Comparison of ENCODE assay signal across 9 cellular contexts in genomic region chr5:147464211-147464610, GRCh38. TPM values are rescaled to one million over a fixed set of nuclear protein-coding genes. Genes with fewer than 3 reads are reported as not detected.
DNase-seq lines count a peak whose midpoint lies in the region; ATAC-seq, FAIRE-seq and TF ChIP-seq lines count a peak whose summit lies in the region.
"Had no signal": no experiment of that assay in that cellular context is flagged by ENCODE, and none has a peak within 500 bp of the region (broad histone marks: within the 10 kb centered on the region; RNA-seq: fewer than 3 reads in every experiment).

No MANE protein-coding gene starts in this region.

- H3K36me3 ChIP-seq in endodermal cell (ENCODE audit: control insufficient read depth, insufficient read depth, low read length): no peaks in the 10 kb centered on the region

- H3K27me3 ChIP-seq in endodermal cell (ENCODE audit: control insufficient read depth, insufficient read depth, low read length, poor library complexity, severe bottlenecking): peaks cover 9% of the 10 kb centered on the region

- TF ChIP-seq CTCF in GM12874 (IDR thresholded peaks at IDR 0.05; ENCODE audit: insufficient read depth, low read depth, low read length) (peak; percentile 49), endodermal cell (conservative IDR thresholded peaks at IDR 0.05) (peak; percentile 82), osteocyte (IDR thresholded peaks at IDR 0.05) (peak; percentile 58)

- no peak for FAIRE-seq in urothelium cell line (lab: Jason Lieb, UNC)

- ATAC-seq in HG03565 (IDR thresholded peaks at IDR 0.05; ENCODE audit: unreplicated experiment) (no peak), GM19455 (IDR thresholded peaks at IDR 0.05; ENCODE audit: unreplicated experiment) (no peak)

- no peak overlapping the region for H3K27ac Mint-ChIP-seq in endodermal cell
- peak overlapping the region; percentile 5 for H3K27ac Mint-ChIP-seq in osteocyte (ENCODE audit: unreplicated experiment)
- H3K27ac Mint-ChIP-seq: dendritic cell treated with granulocyte-macrophage colony-stimulating factor and Interleukin-4, amounts not matched to agents 40 ng/mL and 50 ng/mL, for 4 days had no signal

- peak; percentile 23 for DNase-seq in MV-4-11 (lab: John Stamatoyannopoulos, UW)
- DNase-seq in endodermal cell: peak; percentile 82
- no peak for DNase-seq in osteocyte (ENCODE audit: extremely low spot score, unreplicated experiment)
- DNase-seq in urothelium cell line (ENCODE audit: low spot score): no peak
- DNase-seq in stimulated activated CD4-positive, alpha-beta T cell treated with anti-CD3 and anti-CD28 coated beads, Interleukin-4, amount 100 ng/mL, for 4 hours: no peak

- no peak overlapping the region for H3K4me3 ChIP-seq in endodermal cell (ENCODE audit: low read length)

- H3K4me1 Mint-ChIP-seq in endodermal cell: peaks cover 6% of the 10 kb centered on the region
- H3K4me1 Mint-ChIP-seq in osteocyte (ENCODE audit: unreplicated experiment): no peaks in the 10 kb centered on the region

- no peak overlapping the region for H3K27ac ChIP-seq in endodermal cell (ENCODE audit: low read depth, low read length)

- H3K9ac ChIP-seq in endodermal cell (ENCODE audit: extremely low read depth, low read length, poor library complexity, severe bottlenecking): no peak overlapping the region

- H3K9me3 ChIP-seq in endodermal cell (ENCODE audit: control insufficient read depth, low read length): peaks cover 22% of the 10 kb centered on the region

- no peaks in the 10 kb centered on the region for H3K4me1 ChIP-seq in endodermal cell (ENCODE audit: control insufficient read depth, insufficient read depth, low read length)

- H3K9me3 Mint-ChIP-seq in endodermal cell: peaks cover 6% of the 10 kb centered on the region
- peaks cover 6% of the 10 kb centered on the region for H3K9me3 Mint-ChIP-seq in osteocyte (ENCODE audit: unreplicated experiment)
- H3K9me3 Mint-ChIP-seq: dendritic cell treated with granulocyte-macrophage colony-stimulating factor and Interleukin-4, amounts not matched to agents 40 ng/mL and 50 ng/mL, for 4 days had no signal

- H3K27me3 Mint-ChIP-seq in endodermal cell (ENCODE audit: insufficient read depth): peaks cover 8% of the 10 kb centered on the region
- no peaks in the 10 kb centered on the region for H3K27me3 Mint-ChIP-seq in osteocyte (ENCODE audit: unreplicated experiment)
- H3K27me3 Mint-ChIP-seq: dendritic cell treated with granulocyte-macrophage colony-stimulating factor and Interleukin-4, amounts not matched to agents 40 ng/mL and 50 ng/mL, for 4 days had no signal

- H3K4me3 Mint-ChIP-seq in endodermal cell (no peak overlapping the region), osteocyte (ENCODE audit: unreplicated experiment) (no peak overlapping the region)
- H3K4me3 Mint-ChIP-seq: dendritic cell treated with granulocyte-macrophage colony-stimulating factor and Interleukin-4, amounts not matched to agents 40 ng/mL and 50 ng/mL, for 4 days had no signal

- H3K36me3 Mint-ChIP-seq in endodermal cell (ENCODE audit: low read depth): no peaks in the 10 kb centered on the region
- no peaks in the 10 kb centered on the region for H3K36me3 Mint-ChIP-seq in osteocyte (ENCODE audit: unreplicated experiment)

- WGBS in endodermal cell (ENCODE audit: insufficient coverage in 1 of 2, insufficient read length in 1 of 2), 2 experiments: 73 to 87% methylated on average over 3 to 5 of the region's 5 CpGs

RNA-seq across cellular contexts. Expression of gene DPYSL3, which starts 45.7 kb away (rescaled TPM):
- total RNA-seq in endodermal cell: 10 to 100 TPM; 76.3 to 98.6 TPM
- 208 TPM for polyA plus RNA-seq in endodermal cell (2013, experiment 1 of 2)
- polyA plus RNA-seq in endodermal cell (2013, experiment 2 of 2): 208 TPM
- total RNA-seq in osteocyte: 84.1 and 88.0 TPM in 2 replicates

Comparison
In these comparisons a context has a peak if more than half of its experiments do, and no peak if none do; other contexts are left out.
1. DNase-seq: peak in MV-4-11 (single experiment) and endodermal cell (single experiment); none in osteocyte (single experiment), urothelium cell line (single experiment) and stimulated activated CD4-positive, alpha-beta T cell treated with anti-CD3 and anti-CD28 coated beads, Interleukin-4, amount 100 ng/mL, for 4 hours (0 of 2).
2. Peak in every context shown above with its lines, with median percentiles within 50 percentile points of each other: CTCF ChIP-seq.